ENCODE assay signal across 24 cellular contexts in genomic region chr7:27705200-27705594, GRCh38.
"Had no signal": no experiment of that assay in that cellular context is flagged by ENCODE, and none has a peak within 500 bp of the region (broad histone marks: within the 10 kb centered on the region; RNA-seq: fewer than 3 reads in every experiment).

No MANE protein-coding gene starts in this region.

- ATAC-seq: effector memory CD8-positive, alpha-beta T cell; lower lobe of right lung; psoas muscle; stimulated activated naive B cell treated with anti-CD40 and anti-IgM and Interleukin-4, amounts not matched to agents 10 μg/mL and 1 μg/mL and 100 μg/mL, for 72 hours had no signal

- H3K27me3 ChIP-seq: ovary, tibial nerve, upper lobe of left lung had no signal

- DNase-seq: cortex of kidney; effector memory CD8-positive, alpha-beta T cell; erythroblast; esophagus squamous epithelium; foreskin melanocyte; left ventricle myocardium superior; lower lobe of right lung; naive B cell; nephron progenitor cell; nucleus accumbens; ovary; posterior cingulate gyrus; psoas muscle; right cardiac atrium; stimulated activated CD4-positive, alpha-beta T cell treated with anti-CD3 and anti-CD28 coated beads, Interleukin-15, amount 100 ng/mL, for 24 hours; stimulated activated CD4-positive, alpha-beta T cell treated with anti-CD3 and anti-CD28 coated beads, Interleukin-2, amount 100 ng/mL, for 48 hours; stimulated activated naive B cell treated with anti-CD40 and anti-IgM and Interleukin-4, amounts not matched to agents 10 μg/mL and 1 μg/mL and 100 μg/mL, for 72 hours; upper lobe of left lung had no signal

- H3K4me3 ChIP-seq: esophagus squamous epithelium, lower lobe of right lung, ovary, psoas muscle, skin epidermis, thoracic aorta, tibial nerve, upper lobe of left lung had no signal

- H3K36me3 ChIP-seq: esophagus squamous epithelium, lower lobe of right lung, ovary, thoracic aorta, tibial nerve, upper lobe of left lung had no signal

- H3K36me3 Mint-ChIP-seq: naive B cell; stimulated activated naive B cell treated with anti-CD40 and anti-IgM and Interleukin-4, amounts not matched to agents 10 μg/mL and 1 μg/mL and 100 μg/mL, for 72 hours had no signal

- H3K27ac ChIP-seq: esophagus squamous epithelium, lower lobe of right lung, ovary, psoas muscle, skin epidermis, thoracic aorta, tibial nerve, upper lobe of left lung had no signal

- H3K4me3 Mint-ChIP-seq: effector memory CD8-positive, alpha-beta T cell; nephron progenitor cell; stimulated activated naive B cell treated with anti-CD40 and anti-IgM and Interleukin-4, amounts not matched to agents 10 μg/mL and 1 μg/mL and 100 μg/mL, for 72 hours; stimulated activated naive CD8-positive, alpha-beta T cell treated with anti-CD3 and anti-CD28 coated beads, Interleukin-15, Interleukin-2, amounts not matched to agents 100 ng/mL and 50 ng/mL, for 24 hours had no signal

- H3K4me1 ChIP-seq: esophagus squamous epithelium, lower lobe of right lung, tibial nerve, upper lobe of left lung had no signal

- H3K9me3 ChIP-seq: esophagus squamous epithelium, lower lobe of right lung, ovary, psoas muscle, thoracic aorta, tibial nerve, upper lobe of left lung had no signal

- H3K9me3 Mint-ChIP-seq: effector memory CD8-positive, alpha-beta T cell; stimulated activated naive B cell treated with anti-CD40 and anti-IgM and Interleukin-4, amounts not matched to agents 10 μg/mL and 1 μg/mL and 100 μg/mL, for 72 hours; stimulated activated naive CD8-positive, alpha-beta T cell treated with anti-CD3 and anti-CD28 coated beads, Interleukin-15, Interleukin-2, amounts not matched to agents 100 ng/mL and 50 ng/mL, for 24 hours had no signal

- FAIRE-seq: keratinocyte, urothelium cell line had no signal

- H3K27ac Mint-ChIP-seq: effector memory CD8-positive, alpha-beta T cell; naive B cell; nephron progenitor cell; stimulated activated naive B cell treated with anti-CD40 and anti-IgM and Interleukin-4, amounts not matched to agents 10 μg/mL and 1 μg/mL and 100 μg/mL, for 72 hours; stimulated activated naive CD8-positive, alpha-beta T cell treated with anti-CD3 and anti-CD28 coated beads, Interleukin-15, Interleukin-2, amounts not matched to agents 100 ng/mL and 50 ng/mL, for 24 hours had no signal

- H3K4me1 Mint-ChIP-seq: naive B cell; nephron progenitor cell; stimulated activated naive B cell treated with anti-CD40 and anti-IgM and Interleukin-4, amounts not matched to agents 10 μg/mL and 1 μg/mL and 100 μg/mL, for 72 hours had no signal
